ENCODE assay signal across 8 cellular contexts in the genomic region with DNA sequence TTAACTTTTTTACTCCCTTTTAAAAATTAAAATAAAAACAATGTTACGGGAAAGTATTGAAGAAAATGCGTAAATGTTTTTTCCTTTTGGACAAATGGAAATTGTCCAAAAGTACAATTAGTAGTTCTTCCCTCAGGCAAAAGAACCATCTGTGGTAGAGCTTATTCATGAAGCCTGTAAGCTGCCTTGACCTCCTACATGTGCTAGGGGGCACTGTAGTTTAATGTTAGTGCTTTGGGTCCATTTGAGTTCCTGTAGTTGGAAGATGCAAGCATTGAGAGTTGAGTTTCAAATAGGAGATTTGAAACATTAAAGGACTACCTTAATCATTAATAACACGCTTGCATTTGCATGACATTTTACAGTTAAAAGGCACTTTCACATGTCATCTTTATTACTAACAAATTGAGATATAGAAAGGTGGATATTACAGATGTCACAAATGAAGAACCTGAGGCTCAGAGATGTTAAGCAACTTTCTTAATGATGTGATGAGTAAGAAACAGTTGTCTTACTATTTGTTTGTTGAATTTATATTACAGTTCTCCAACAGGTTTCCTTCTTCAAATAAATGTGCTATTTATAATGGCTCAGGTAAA.
DNase-seq lines count a peak whose midpoint lies in the region; ATAC-seq lines count a peak whose summit lies in the region.

No MANE protein-coding gene starts in this region.

- ATAC-seq in HG02885 (IDR thresholded peaks at IDR 0.05; ENCODE audit: poor library complexity, unreplicated experiment) (peak; percentile 54), HG02938 (IDR thresholded peaks at IDR 0.05; ENCODE audit: unreplicated experiment) (no peak)

- DNase-seq in COLO668 (lab: John Stamatoyannopoulos, UW; ENCODE audit: unreplicated experiment) (peak; percentile 1), RPMI8226 (peak; percentile 36), foreskin melanocyte (peak; percentile 13), stromal cell of bone marrow (ENCODE audit: low read depth) (peak; percentile 65), hepatic stellate cell (ENCODE audit: low spot score) (no peak), HCEC 1CT (no peak)

Comparison
In these comparisons a context has a peak if more than half of its experiments do, and no peak if none do; other contexts are left out.
1. DNase-seq: peak in COLO668 (single experiment), RPMI8226 (single experiment), foreskin melanocyte (single experiment) and stromal cell of bone marrow (single experiment); none in hepatic stellate cell (single experiment) and HCEC 1CT (single experiment).